In the genomic region with DNA sequence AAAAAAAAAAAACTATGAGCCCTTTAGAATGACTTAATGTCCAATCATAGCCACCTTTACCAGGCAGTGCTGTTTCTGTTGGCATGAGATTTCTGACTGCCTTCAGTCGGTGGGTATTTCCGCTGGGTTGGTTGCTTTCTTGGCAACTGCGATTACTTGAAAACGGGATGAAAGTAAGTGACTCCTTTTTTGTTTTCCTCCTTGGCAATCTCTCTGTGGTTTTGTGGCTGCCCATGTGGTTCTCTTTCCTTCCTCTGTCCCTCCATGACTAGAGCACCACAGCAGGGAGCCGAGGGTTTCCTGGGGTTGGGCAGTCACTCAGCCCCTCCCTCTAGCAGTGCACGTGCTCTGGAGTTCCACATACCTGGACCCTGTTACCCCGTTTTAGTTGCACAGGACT, we compare ENCODE assay signal across 9 cellular contexts.
DNase-seq lines count a peak whose midpoint lies in the region; ATAC-seq and TF ChIP-seq lines count a peak whose summit lies in the region.
"Had no signal": no experiment of that assay in that cellular context is flagged by ENCODE, and none has a peak within 500 bp of the region (broad histone marks: within the 10 kb centered on the region; RNA-seq: fewer than 3 reads in every experiment).

No MANE protein-coding gene starts in this region.

- TF ChIP-seq CTCF in neural progenitor cell (IDR thresholded peaks at IDR 0.05) (no peak), sigmoid colon (IDR thresholded peaks at IDR 0.05) (no peak)

- peaks cover 35% of the 10 kb centered on the region for H3K4me1 Mint-ChIP-seq in activated naive CD8-positive, alpha-beta T cell treated with anti-CD3 and anti-CD28 coated beads, Interleukin-2, amount 10 ng/mL, durations not matched to agents 7 days and 5 days
- peaks cover 77% of the 10 kb centered on the region for H3K4me1 Mint-ChIP-seq in neural progenitor cell

- no peak overlapping the region for H3K27ac ChIP-seq in neural progenitor cell
- H3K27ac ChIP-seq in sigmoid colon = no peak overlapping the region

- no peak overlapping the region for H3K4me2 ChIP-seq in neural progenitor cell

- intact Hi-C loops in sigmoid colon (cut with DNase I) = no loop called here

- H3K27me3 Mint-ChIP-seq in activated naive CD8-positive, alpha-beta T cell treated with anti-CD3 and anti-CD28 coated beads, Interleukin-2, amount 10 ng/mL, durations not matched to agents 7 days and 5 days = peaks cover 51% of the 10 kb centered on the region
- peaks cover 4% of the 10 kb centered on the region for H3K27me3 Mint-ChIP-seq in neural progenitor cell (ENCODE audit: insufficient read depth, low read depth)

- no peaks in the 10 kb centered on the region for H4K20me1 ChIP-seq in neural progenitor cell (ENCODE audit: low read depth)

- no peak for TF ChIP-seq POLR2A in sigmoid colon (IDR thresholded peaks at IDR 0.05)

- H3K9me3 Mint-ChIP-seq in activated naive CD8-positive, alpha-beta T cell treated with anti-CD3 and anti-CD28 coated beads, Interleukin-2, amount 10 ng/mL, durations not matched to agents 7 days and 5 days = no peaks in the 10 kb centered on the region
- no peaks in the 10 kb centered on the region for H3K9me3 Mint-ChIP-seq in neural progenitor cell

- H3K9me3 ChIP-seq in neural progenitor cell (ENCODE audit: low read depth) = no peaks in the 10 kb centered on the region
- H3K9me3 ChIP-seq in sigmoid colon = no peaks in the 10 kb centered on the region

- H3K4me3 ChIP-seq in neural progenitor cell = no peak overlapping the region
- H3K4me3 ChIP-seq in sigmoid colon = no peak overlapping the region

- H3K36me3 ChIP-seq in neural progenitor cell (no peaks in the 10 kb centered on the region), sigmoid colon (no peaks in the 10 kb centered on the region)

- H2AFZ ChIP-seq in neural progenitor cell (replicated peaks) = no peak overlapping the region

- H3K27ac Mint-ChIP-seq in activated naive CD8-positive, alpha-beta T cell treated with anti-CD3 and anti-CD28 coated beads, Interleukin-2, amount 10 ng/mL, durations not matched to agents 7 days and 5 days = peak overlapping the region; percentile 40
- H3K27ac Mint-ChIP-seq in neural progenitor cell = peak overlapping the region; percentile 87

- POLR2A ChIA-PET in activated naive CD8-positive, alpha-beta T cell treated with anti-CD3 and anti-CD28 coated beads, Interleukin-2, amount 10 ng/mL, durations not matched to agents 7 days and 5 days (lab: Charles Lee) = no interaction called here

- DNase-seq in GDM1 (lab: John Stamatoyannopoulos, UW) (peak; percentile 62), NCI-H446 treated with DMSO at 0.1 percent for 48 hours (lab: John Stamatoyannopoulos, UW) (peak; percentile 52), neural progenitor cell (ENCODE audit: low spot score) (no peak), sigmoid colon (no peak)
- DNase-seq in activated naive CD8-positive, alpha-beta T cell treated with anti-CD3 and anti-CD28 coated beads, Interleukin-2, amount 10 ng/mL, durations not matched to agents 7 days and 5 days = no peak
- DNase-seq: foreskin fibroblast had no signal

- H3K27me3 ChIP-seq in neural progenitor cell (no peaks in the 10 kb centered on the region), sigmoid colon (no peaks in the 10 kb centered on the region)

- WGBS in sigmoid colon, 2 donors = 47 to 73% methylated on average over 7 of the region's 7 CpGs

- H3K36me3 Mint-ChIP-seq in activated naive CD8-positive, alpha-beta T cell treated with anti-CD3 and anti-CD28 coated beads, Interleukin-2, amount 10 ng/mL, durations not matched to agents 7 days and 5 days = no peaks in the 10 kb centered on the region
- no peaks in the 10 kb centered on the region for H3K36me3 Mint-ChIP-seq in neural progenitor cell

- peak; percentile 70 for ATAC-seq in activated naive CD8-positive, alpha-beta T cell treated with anti-CD3 and anti-CD28 coated beads, Interleukin-2, amount 10 ng/mL, durations not matched to agents 7 days and 5 days (ENCODE audit: low read depth)
- ATAC-seq in GM21528 (IDR thresholded peaks at IDR 0.05; ENCODE audit: low FRiP score, unreplicated experiment) (no peak), GM21737 (IDR thresholded peaks at IDR 0.05; ENCODE audit: unreplicated experiment) (no peak), GM19397 (IDR thresholded peaks at IDR 0.05; ENCODE audit: unreplicated experiment) (no peak)

- no peak for TF ChIP-seq EP300 in sigmoid colon (IDR thresholded peaks at IDR 0.05)

- no peaks in the 10 kb centered on the region for H3F3A ChIP-seq in neural progenitor cell (ENCODE audit: low read depth)

- H3K79me2 ChIP-seq in neural progenitor cell (ENCODE audit: low read depth) = no peaks in the 10 kb centered on the region

- H3K9ac ChIP-seq in neural progenitor cell = no peak overlapping the region

- peak overlapping the region; percentile 67 for H3K4me3 Mint-ChIP-seq in activated naive CD8-positive, alpha-beta T cell treated with anti-CD3 and anti-CD28 coated beads, Interleukin-2, amount 10 ng/mL, durations not matched to agents 7 days and 5 days
- no peak overlapping the region for H3K4me3 Mint-ChIP-seq in neural progenitor cell

- H3K4me1 ChIP-seq in neural progenitor cell (peaks cover 24% of the 10 kb centered on the region), sigmoid colon (peaks cover 0 to 29% (median 12%) of the 10 kb centered on the region in 4 donors)

Comparison
In these comparisons a context has a peak if more than half of its experiments do, and no peak if none do; other contexts are left out.
1. DNase-seq: peak in GDM1 (single experiment) and NCI-H446 treated with DMSO at 0.1 percent for 48 hours (single experiment); none in activated naive CD8-positive, alpha-beta T cell treated with anti-CD3 and anti-CD28 coated beads, Interleukin-2, amount 10 ng/mL, durations not matched to agents 7 days and 5 days (single experiment), neural progenitor cell (single experiment) and sigmoid colon (single experiment).